ENCODE assay signal across 8 cellular contexts in the genomic region with DNA sequence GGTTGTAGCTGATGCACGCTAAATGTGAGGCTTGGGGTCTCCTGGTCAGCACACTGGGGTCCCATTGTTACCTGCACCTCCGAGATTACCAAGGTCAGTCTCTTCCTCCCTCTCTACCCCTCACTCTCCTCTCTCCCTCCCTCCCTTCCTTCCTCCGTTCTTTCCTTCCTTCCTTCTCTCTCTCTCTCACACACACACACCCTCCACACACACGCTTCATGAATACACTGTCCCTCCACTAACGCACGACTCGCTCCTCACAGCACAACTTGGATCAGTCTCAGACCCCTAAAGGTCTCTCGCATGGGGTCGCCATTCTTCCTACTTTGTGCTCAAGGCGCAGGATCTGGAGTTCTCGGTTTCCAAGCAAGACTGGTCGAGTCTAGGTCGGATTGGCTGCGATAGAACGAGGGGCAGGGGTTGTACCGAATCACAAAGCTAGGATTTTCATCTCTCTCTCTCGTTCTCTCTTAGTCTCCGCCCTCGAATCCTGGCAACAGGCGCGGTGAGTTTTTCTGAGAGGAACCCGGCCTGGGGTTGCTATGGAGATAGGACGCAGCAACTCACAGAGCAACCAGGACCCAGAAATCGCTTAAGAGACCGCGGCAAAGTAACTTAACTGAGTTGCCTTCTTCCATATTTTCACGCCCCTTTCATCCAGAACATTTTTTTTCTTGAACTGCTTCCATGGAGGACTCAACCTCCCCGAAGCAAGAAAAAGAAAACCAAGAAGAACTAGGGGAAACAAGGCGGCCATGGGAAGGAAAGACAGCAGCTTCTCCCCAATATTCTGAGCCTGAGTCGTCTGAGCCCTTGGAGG. TPM values are rescaled to one million over a fixed set of nuclear protein-coding genes. Genes with fewer than 3 reads are reported as not detected.
DNase-seq lines count a peak whose midpoint lies in the region; ATAC-seq, FAIRE-seq and TF ChIP-seq lines count a peak whose summit lies in the region.

TSS of gene RSPH4A (plus strand) at position 543 of the 820 bp plus-strand sequence. CDS start at position 688, 145 bp downstream.

- H3K4me1 Mint-ChIP-seq in activated T-helper 17 cell treated with anti-CD3 and anti-CD28 coated beads, Interleukin-2, amount 50 U/mL, for 72 hours = peaks cover 12% of the 10 kb centered on the region
- peaks cover 14 to 15% of the 10 kb centered on the region in 2 donors for H3K4me1 Mint-ChIP-seq in natural killer cell

- peak; percentile 92 for DNase-seq in DMS153 treated with DMSO at 0.1 percent for 48 hours (lab: John Stamatoyannopoulos, UW; ENCODE audit: unreplicated experiment)
- DNase-seq in RCC 7860 (ENCODE audit: low spot score) = peak; percentile 78
- DNase-seq in fibroblast of the aortic adventitia (ENCODE audit: low read depth) = peak; percentile 94
- DNase-seq in natural killer cell = peak; percentile 38
- DNase-seq in stimulated activated naive CD4-positive, alpha-beta T cell treated with Interleukin-2 at 50 U/mL for 16 hours (lab: John Stamatoyannopoulos, UW) = peak; percentile 65

- H3K79me2 ChIP-seq in KMS-11 (ENCODE audit: insufficient read depth, low read depth) = no peaks in the 10 kb centered on the region

- H3K4me3 ChIP-seq in KMS-11 (IDR thresholded peaks at IDR 0.05; ENCODE audit: insufficient read depth, low read depth, low read length) = no peak within 1 kb of the TSS
- peak within 1 kb of the TSS; percentile 86 for H3K4me3 ChIP-seq in fibroblast of the aortic adventitia (ENCODE audit: low read depth, low read length)

- H3K9ac ChIP-seq in KMS-11 = no peak within 1 kb of the TSS

- ATAC-seq in GM21825 (IDR thresholded peaks at IDR 0.05; ENCODE audit: unreplicated experiment) (peak; percentile 100), natural killer cell (peak; percentile 75 to 93 (median 91))
- ATAC-seq in activated T-helper 17 cell treated with anti-CD3 and anti-CD28 coated beads, Interleukin-2, amount 50 U/mL, for 72 hours (replicated peaks) = peak; percentile 97

- peak within 1 kb of the TSS; percentile 61 for H3K27ac Mint-ChIP-seq in activated T-helper 17 cell treated with anti-CD3 and anti-CD28 coated beads, Interleukin-2, amount 50 U/mL, for 72 hours
- H3K27ac Mint-ChIP-seq in natural killer cell = peak within 1 kb of the TSS in 1 of 2 donors; percentile 57

- no peaks in the 10 kb centered on the region for H3K4me1 ChIP-seq in KMS-11 (ENCODE audit: low read depth, poor library complexity, severe bottlenecking)

- no peaks in the 10 kb centered on the region for H3K27me3 Mint-ChIP-seq in activated T-helper 17 cell treated with anti-CD3 and anti-CD28 coated beads, Interleukin-2, amount 50 U/mL, for 72 hours
- peaks cover 13 to 17% of the 10 kb centered on the region in 2 donors for H3K27me3 Mint-ChIP-seq in natural killer cell (ENCODE audit: low read depth in 2 of 2)

- H3K4me3 Mint-ChIP-seq in activated T-helper 17 cell treated with anti-CD3 and anti-CD28 coated beads, Interleukin-2, amount 50 U/mL, for 72 hours = peak within 1 kb of the TSS; percentile 89
- H3K4me3 Mint-ChIP-seq in natural killer cell = peak within 1 kb of the TSS; percentile 41

- no peak within 1 kb of the TSS for H3K27ac ChIP-seq in KMS-11

- 0 out of 2 replicates have a peak, but pooled peaks cover 3% of the 10 kb centered on the region for H3K27me3 ChIP-seq in KMS-11 (ENCODE audit: insufficient read depth, low read depth)

- peak within 1 kb of the TSS; percentile 85 for H2AFZ ChIP-seq in KMS-11 (ENCODE audit: low read depth)

- no peaks in the 10 kb centered on the region for H3K36me3 ChIP-seq in KMS-11 (ENCODE audit: insufficient read depth)

- H3K4me2 ChIP-seq in KMS-11 = peak within 1 kb of the TSS; percentile 47

- peak; percentile 80 for FAIRE-seq in RCC 7860 (lab: Jason Lieb, UNC)

- H3K36me3 Mint-ChIP-seq in activated T-helper 17 cell treated with anti-CD3 and anti-CD28 coated beads, Interleukin-2, amount 50 U/mL, for 72 hours (ENCODE audit: low read depth) = no peaks in the 10 kb centered on the region
- H3K36me3 Mint-ChIP-seq in natural killer cell = no peaks in the 10 kb centered on the region

- no peaks in the 10 kb centered on the region for H4K20me1 ChIP-seq in KMS-11 (ENCODE audit: insufficient read depth)

- intact Hi-C loops in natural killer cell (cut with micrococcal nuclease) = no loop called here

- TF ChIP-seq CTCF in KMS-11 (conservative IDR thresholded peaks at IDR 0.05; ENCODE audit: low read depth, low read length) (no peak), fibroblast of the aortic adventitia (IDR thresholded peaks at IDR 0.05; ENCODE audit: insufficient read depth, low read length) (no peak), natural killer cell (IDR thresholded peaks at IDR 0.05) (no peak)

- no peaks in the 10 kb centered on the region for H3K9me3 Mint-ChIP-seq in activated T-helper 17 cell treated with anti-CD3 and anti-CD28 coated beads, Interleukin-2, amount 50 U/mL, for 72 hours
- no peaks in the 10 kb centered on the region for H3K9me3 Mint-ChIP-seq in natural killer cell

RNA-seq across cellular contexts. Expression of gene RSPH4A, which starts in this region (rescaled TPM):
- total RNA-seq in activated T-helper 17 cell treated with anti-CD3 and anti-CD28 coated beads, Interleukin-2, amount 50 U/mL, for 72 hours = under 1 TPM in 1 of 2 donors, not detected in 1; 0.28 TPM
- 0.54 and 0.82 TPM in 2 replicates for total RNA-seq in fibroblast of the aortic adventitia (ENCODE audit: low replicate concordance)
- 1 to 10 TPM in 1 of 3 donors, under 1 TPM in 2; 0.64 to 1.0 (median 0.95) TPM for total RNA-seq in natural killer cell

Comparison
In these comparisons a context has a peak if more than half of its experiments do, and no peak if none do; other contexts are left out.
1. Peak in ATAC-seq in activated T-helper 17 cell treated with anti-CD3 and anti-CD28 coated beads, Interleukin-2, amount 50 U/mL, for 72 hours; RNA of the gene not detected or under 1 TPM.
2. Peak in DNase-seq and H3K4me3 ChIP-seq in fibroblast of the aortic adventitia; RNA of the gene not detected or under 1 TPM.
3. DNase-seq: peak in every context shown above with its lines; median percentile 94 in fibroblast of the aortic adventitia; 92 in DMS153 treated with DMSO at 0.1 percent for 48 hours; 78 in RCC 7860; 65 in stimulated activated naive CD4-positive, alpha-beta T cell treated with Interleukin-2 at 50 U/mL for 16 hours; 38 in natural killer cell.